30 cellular contexts compared by ENCODE assay signal in genomic region chr1:175656416-175656815, GRCh38.
"Had no signal": no experiment of that assay in that cellular context is flagged by ENCODE, and none has a peak within 500 bp of the region (broad histone marks: within the 10 kb centered on the region; RNA-seq: fewer than 3 reads in every experiment).

No MANE protein-coding gene starts in this region.

- H3K4me3 Mint-ChIP-seq: activated CD4-positive, alpha-beta memory T cell treated with anti-CD3 and anti-CD28 coated beads for 36 hours; activated CD4-positive, alpha-beta T cell treated with anti-CD3 and anti-CD28 coated beads for 36 hours; activated CD4-positive, alpha-beta T cell treated with anti-CD3 and anti-CD28 coated beads, Interleukin-2, amount 10 ng/mL, durations not matched to agents 7 days and 5 days; activated naive CD4-positive, alpha-beta T cell treated with anti-CD3 and anti-CD28 coated beads for 36 hours; activated T-cell treated with anti-CD3 and anti-CD28 coated beads, Interleukin-2, amount 50 U/mL, for 4 hours; activated T-helper 1 cell treated with anti-CD3 and anti-CD28 coated beads, Interleukin-12 subunit alpha, Interleukin-12 subunit beta, Interleukin-2, Interleukin-4 antibody, amounts not matched to agents 30 ng/mL and 10 ng/mL and 1 ng/mL, durations not matched to agents 14 hours and 24 hours and 36 hours; brain had no signal

- H3K36me3 Mint-ChIP-seq: activated CD4-positive, alpha-beta memory T cell treated with anti-CD3 and anti-CD28 coated beads for 36 hours; activated naive CD4-positive, alpha-beta T cell treated with anti-CD3 and anti-CD28 coated beads, Interleukin-2, amount 50 U/mL, for 72 hours; brain had no signal

- H3K9me3 Mint-ChIP-seq: activated CD4-positive, alpha-beta memory T cell treated with anti-CD3 and anti-CD28 coated beads for 36 hours; activated CD4-positive, alpha-beta T cell treated with anti-CD3 and anti-CD28 coated beads, Interleukin-2, amount 10 ng/mL, durations not matched to agents 7 days and 5 days; activated naive CD4-positive, alpha-beta T cell treated with anti-CD3 and anti-CD28 coated beads for 36 hours; activated naive CD4-positive, alpha-beta T cell treated with anti-CD3 and anti-CD28 coated beads, Interleukin-2, amount 50 U/mL, for 72 hours; activated T-cell treated with anti-CD3 and anti-CD28 coated beads, Interleukin-2, amount 50 U/mL, for 4 hours; activated T-helper 1 cell treated with anti-CD3 and anti-CD28 coated beads, Interleukin-12 subunit alpha, Interleukin-12 subunit beta, Interleukin-2, Interleukin-4 antibody, amounts not matched to agents 30 ng/mL and 10 ng/mL and 1 ng/mL, durations not matched to agents 14 hours and 24 hours and 36 hours; brain had no signal

- H3K27ac Mint-ChIP-seq: activated CD4-positive, alpha-beta memory T cell treated with anti-CD3 and anti-CD28 coated beads for 36 hours; activated CD4-positive, alpha-beta T cell treated with anti-CD3 and anti-CD28 coated beads for 36 hours; activated CD4-positive, alpha-beta T cell treated with anti-CD3 and anti-CD28 coated beads, Interleukin-2, amount 10 ng/mL, durations not matched to agents 7 days and 5 days; activated naive CD4-positive, alpha-beta T cell treated with anti-CD3 and anti-CD28 coated beads for 36 hours; activated naive CD4-positive, alpha-beta T cell treated with anti-CD3 and anti-CD28 coated beads, Interleukin-2, amount 50 U/mL, for 72 hours; activated T-helper 1 cell treated with anti-CD3 and anti-CD28 coated beads, Interleukin-12 subunit alpha, Interleukin-12 subunit beta, Interleukin-2, Interleukin-4 antibody, amounts not matched to agents 30 ng/mL and 10 ng/mL and 1 ng/mL, durations not matched to agents 14 hours and 24 hours and 36 hours; brain had no signal

- H3K27me3 ChIP-seq: adrenal gland had no signal

- ATAC-seq: activated CD4-positive, alpha-beta T cell treated with anti-CD3 and anti-CD28 coated beads for 36 hours; activated CD4-positive, CD25-positive, alpha-beta regulatory T cell treated with anti-CD3 and anti-CD28 coated beads, Interleukin-2, amount 50 U/mL, for 24 hours; activated naive CD4-positive, alpha-beta T cell treated with anti-CD3 and anti-CD28 coated beads, Interleukin-2, amount 50 U/mL, for 72 hours; activated T-cell treated with anti-CD3 and anti-CD28 coated beads, Interleukin-2, amount 50 U/mL, for 4 hours; K562; Panc1 had no signal

- H3K9me3 ChIP-seq: adrenal gland had no signal

- H3K27ac ChIP-seq: adrenal gland had no signal

- DNase-seq: activated CD4-positive, alpha-beta memory T cell treated with anti-CD3 and anti-CD28 coated beads for 36 hours; activated CD4-positive, alpha-beta T cell treated with anti-CD3 and anti-CD28 coated beads for 36 hours; activated CD4-positive, alpha-beta T cell treated with anti-CD3 and anti-CD28 coated beads, Interleukin-2, amount 10 ng/mL, durations not matched to agents 7 days and 5 days; activated CD8-positive, alpha-beta memory T cell treated with anti-CD3 and anti-CD28 coated beads, Interleukin-2, amount 50 U/mL, for 4 hours; activated gamma-delta T cell treated with Interleukin-2 at 50 U/mL for 16 hours; activated naive CD4-positive, alpha-beta T cell treated with anti-CD3 and anti-CD28 coated beads for 36 hours; activated T-cell treated with anti-CD3 and anti-CD28 coated beads for 4 hours; activated T-cell treated with anti-CD3 and anti-CD28 coated beads, Interleukin-2, amount 50 U/mL, for 4 hours; adrenal gland; central memory CD4-positive, alpha-beta T cell; NCI-H1105; NCI-H1417 treated with DMSO at 0.1 percent for 48 hours; NCI-H187 treated with DMSO at 0.1 percent for 48 hours; NCI-H2081; NCI-H2171 treated with DMSO at 0.1 percent for 48 hours; NCI-H2227 treated with DMSO at 0.1 percent for 48 hours; NCI-H446; NCI-H510A treated with DMSO at 0.1 percent for 48 hours; NCI-H526 treated with DMSO at 0.1 percent for 48 hours; NCI-H774; RPMI8226; SW 1271; T-helper 1 cell; T1000 had no signal

- H3K4me1 ChIP-seq: adrenal gland had no signal

- H3K4me1 Mint-ChIP-seq: activated CD4-positive, alpha-beta T cell treated with anti-CD3 and anti-CD28 coated beads for 36 hours; activated CD4-positive, alpha-beta T cell treated with anti-CD3 and anti-CD28 coated beads, Interleukin-2, amount 10 ng/mL, durations not matched to agents 7 days and 5 days; brain had no signal
